In the genomic region with DNA sequence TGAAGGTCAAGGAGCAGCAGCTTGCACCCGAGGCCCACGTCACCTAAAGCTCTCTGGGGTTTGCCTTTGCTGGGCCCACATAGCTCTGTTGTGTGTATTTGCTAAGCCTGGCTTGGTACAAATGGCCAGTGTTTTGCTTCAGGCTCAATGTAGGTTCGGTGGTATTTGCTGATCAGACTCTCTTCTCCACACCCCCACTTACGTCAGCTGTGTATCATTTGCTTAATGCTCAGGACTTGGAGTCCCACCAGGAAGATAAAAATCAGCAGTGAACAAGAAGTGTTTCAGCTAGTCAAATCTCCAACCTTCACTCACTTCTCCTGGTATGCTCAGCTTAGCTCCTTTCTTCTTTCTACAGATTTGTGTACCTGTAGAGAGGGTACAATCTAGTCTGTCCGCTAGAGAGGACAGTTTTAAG, we compare ENCODE assay signal across 22 cellular contexts. TPM values are rescaled to one million over a fixed set of nuclear protein-coding genes. Genes with fewer than 3 reads are reported as not detected.
A peak's percentile ranks its signal among the peaks of the same experiment; 100 is the strongest.
DNase-seq lines count a peak whose midpoint lies in the region; ATAC-seq and TF ChIP-seq lines count a peak whose summit lies in the region.
"Had no signal": no experiment of that assay in that cellular context is flagged by ENCODE, and none has a peak within 500 bp of the region (broad histone marks: within the 10 kb centered on the region; RNA-seq: fewer than 3 reads in every experiment).

No MANE protein-coding gene starts in this region.

- no peaks in the 10 kb centered on the region for H3K4me1 ChIP-seq in breast epithelium
- peaks cover 8 to 40% (median 22%) of the 10 kb centered on the region in 4 donors for H3K4me1 ChIP-seq in stomach

- TF ChIP-seq EP300 in stomach (IDR thresholded peaks at IDR 0.05) = peak; percentile 44

- H3K36me3 ChIP-seq in breast epithelium (no peaks in the 10 kb centered on the region), stomach (no peaks in the 10 kb centered on the region)

- peaks cover 17 to 31% (median 22%) of the 10 kb centered on the region in 3 donors for H3K4me1 Mint-ChIP-seq in T-cell
- H3K4me1 Mint-ChIP-seq in stimulated activated naive CD8-positive, alpha-beta T cell treated with anti-CD3 and anti-CD28 coated beads, Interleukin-15, amount 100 ng/mL, for 72 hours = peaks cover 34% of the 10 kb centered on the region

- DNase-seq in EL (peak; percentile 15), breast epithelium (ENCODE audit: low spot score in 2 of 2) (peak in 1 of 2 donors; percentile 52), left lobe of liver (ENCODE audit: low spot score) (peak; percentile 84), stomach (peak; percentile 85), cortex of kidney (lab: John Stamatoyannopoulos, UW) (no peak), T-cell (no peak)
- no peak for DNase-seq in stimulated activated naive CD8-positive, alpha-beta T cell treated with anti-CD3 and anti-CD28 coated beads, Interleukin-15, amount 100 ng/mL, for 72 hours
- DNase-seq: activated CD8-positive, alpha-beta T cell treated with anti-CD3 and anti-CD28 coated beads for 36 hours; CD8-positive, alpha-beta memory T cell; dermis blood vessel endothelial cell; NCI-H2029 treated with DMSO at 0.1 percent for 48 hours; NCI-H524 treated with DMSO at 0.1 percent for 48 hours; nephron progenitor cell; PC-3; retina; stimulated activated CD4-positive, alpha-beta T cell treated with anti-CD3 and anti-CD28 coated beads, Interleukin-2, amount 100 ng/mL, for 24 hours had no signal

- no peak for TF ChIP-seq CTCF in breast epithelium (IDR thresholded peaks at IDR 0.05)
- TF ChIP-seq CTCF in stomach (IDR thresholded peaks at IDR 0.05) = no peak

- ATAC-seq in left lobe of liver (peak; percentile 67), HG02623 (IDR thresholded peaks at IDR 0.05; ENCODE audit: unreplicated experiment) (no peak), T-cell (replicated peaks in 1 of 4) (no peak)
- ATAC-seq in stimulated activated naive CD8-positive, alpha-beta T cell treated with anti-CD3 and anti-CD28 coated beads, Interleukin-15, amount 100 ng/mL, for 72 hours = no peak
- ATAC-seq: activated CD8-positive, alpha-beta T cell treated with anti-CD3 and anti-CD28 coated beads for 36 hours; activated T-helper 17 cell treated with anti-CD3 and anti-CD28 coated beads, Interleukin-2, amount 50 U/mL, for 72 hours; esophagus mucosa; GM12878; PC-3 had no signal

- TF ChIP-seq POLR2A in breast epithelium (IDR thresholded peaks at IDR 0.05) (no peak), stomach (IDR thresholded peaks at IDR 0.05) (no peak)

- H3K9me3 ChIP-seq in breast epithelium (no peaks in the 10 kb centered on the region), stomach (no peaks in the 10 kb centered on the region)

- no peaks in the 10 kb centered on the region for H3K36me3 Mint-ChIP-seq in T-cell
- H3K36me3 Mint-ChIP-seq: memory B cell had no signal

- H3K27ac Mint-ChIP-seq in T-cell = no peak overlapping the region
- H3K27ac Mint-ChIP-seq in stimulated activated naive CD8-positive, alpha-beta T cell treated with anti-CD3 and anti-CD28 coated beads, Interleukin-15, amount 100 ng/mL, for 72 hours = no peak overlapping the region
- H3K27ac Mint-ChIP-seq: activated CD8-positive, alpha-beta T cell treated with anti-CD3 and anti-CD28 coated beads for 36 hours; activated T-helper 17 cell treated with anti-CD3 and anti-CD28 coated beads, Interleukin-2, amount 50 U/mL, for 72 hours; memory B cell; nephron progenitor cell had no signal

- H3K27me3 Mint-ChIP-seq in T-cell = peaks cover 8 to 9% of the 10 kb centered on the region in 2 donors
- no peaks in the 10 kb centered on the region for H3K27me3 Mint-ChIP-seq in stimulated activated naive CD8-positive, alpha-beta T cell treated with anti-CD3 and anti-CD28 coated beads, Interleukin-15, amount 100 ng/mL, for 72 hours

- WGBS in stomach, 5 donors = 30 to 52% (median 44%) methylated on average over 5 of the region's 5 CpGs

- H3K4me3 ChIP-seq in breast epithelium (no peak overlapping the region), stomach (no peak overlapping the region)
- H3K4me3 ChIP-seq: GM12878 had no signal

- H3K27ac ChIP-seq in breast epithelium (peak overlapping the region; percentile 62 to 72), stomach (peak overlapping the region; percentile 67 to 99 (median 96))

- H3K9me3 Mint-ChIP-seq in T-cell = no peaks in the 10 kb centered on the region
- H3K9me3 Mint-ChIP-seq in stimulated activated naive CD8-positive, alpha-beta T cell treated with anti-CD3 and anti-CD28 coated beads, Interleukin-15, amount 100 ng/mL, for 72 hours = no peaks in the 10 kb centered on the region
- H3K9me3 Mint-ChIP-seq: activated CD8-positive, alpha-beta T cell treated with anti-CD3 and anti-CD28 coated beads for 36 hours; activated T-helper 17 cell treated with anti-CD3 and anti-CD28 coated beads, Interleukin-2, amount 50 U/mL, for 72 hours; CD8-positive, alpha-beta memory T cell; memory B cell; nephron progenitor cell had no signal

- no peak overlapping the region for H3K4me3 Mint-ChIP-seq in T-cell
- no peak overlapping the region for H3K4me3 Mint-ChIP-seq in stimulated activated naive CD8-positive, alpha-beta T cell treated with anti-CD3 and anti-CD28 coated beads, Interleukin-15, amount 100 ng/mL, for 72 hours
- H3K4me3 Mint-ChIP-seq: activated CD8-positive, alpha-beta T cell treated with anti-CD3 and anti-CD28 coated beads for 36 hours; activated T-helper 17 cell treated with anti-CD3 and anti-CD28 coated beads, Interleukin-2, amount 50 U/mL, for 72 hours; CD8-positive, alpha-beta memory T cell; memory B cell; nephron progenitor cell had no signal

- no peaks in the 10 kb centered on the region for H3K27me3 ChIP-seq in breast epithelium
- H3K27me3 ChIP-seq in stomach = no peaks in the 10 kb centered on the region

- POLR2A ChIA-PET in T-cell (lab: Charles Lee) = no interaction called here

- CTCF ChIA-PET in T-cell (lab: Charles Lee) = interaction anchor here (0.6 to 1.7 kb wide), 5 partner anchors 10 to 139 kb away, joined by 3 to 5 read pairs (median 4); no protein-coding TSS in a partner anchor

- intact Hi-C loops in breast epithelium (cut with DNase I; ENCODE audit: low total_unique reads) (no loop called here), stomach (cut with DNase I; ENCODE audit: low total_unique reads) (loop anchor here (10.0 kb wide), 2 partner anchors 143 to 203 kb away; no protein-coding TSS in a partner anchor)

RNA-seq across cellular contexts. Expression of a gene that starts 4.8 kb away (rescaled TPM):
- total RNA-seq in breast epithelium (1 to 10 TPM; 1.6 to 4.3 (median 3.4) TPM), left lobe of liver (1.6 TPM), stomach (1 to 10 TPM in 1 of 5 donors, not detected in 4; 2.0 TPM), T-cell (1 to 10 TPM; 4.2 to 8.3 (median 5.6) TPM)
- 1 to 10 TPM; 1.7 to 3.2 (median 2.0) TPM for polyA plus RNA-seq in stomach

RNA-seq across cellular contexts. Expression of a gene that starts 21.9 kb away (rescaled TPM):
- 1 to 10 TPM in 1 of 3 donors, under 1 TPM in 1, not detected in 1; 0.33 to 1.4 TPM for total RNA-seq in breast epithelium
- 0.23 TPM for total RNA-seq in left lobe of liver
- total RNA-seq in stomach = under 1 TPM in 2 of 5 donors, not detected in 3; 0.18 to 0.89 TPM
- 1 to 10 TPM in 1 of 3 donors, under 1 TPM in 2; 0.44 to 1.0 (median 0.76) TPM for polyA plus RNA-seq in stomach
- 1 to 10 TPM; 1.2 to 2.2 (median 1.6) TPM for total RNA-seq in T-cell
- total RNA-seq: esophagus mucosa, H1, PC-3 had no signal

RNA-seq across cellular contexts. Expression of a gene that starts 41.0 kb away (rescaled TPM):
- total RNA-seq in breast epithelium = under 1 TPM in 2 of 3 donors, not detected in 1; 0.32 to 0.33 TPM
- total RNA-seq in left lobe of liver = 0.25 TPM
- total RNA-seq in stomach = under 1 TPM in 1 of 5 donors, not detected in 4; 0.55 TPM
- polyA plus RNA-seq in stomach = under 1 TPM in 1 of 3 donors, not detected in 2; 0.35 TPM
- total RNA-seq in T-cell = not detected
- total RNA-seq: activated CD8-positive, alpha-beta T cell treated with anti-CD3 and anti-CD28 coated beads for 36 hours; activated T-helper 17 cell treated with anti-CD3 and anti-CD28 coated beads, Interleukin-2, amount 50 U/mL, for 72 hours; CD8-positive, alpha-beta memory T cell; dermis blood vessel endothelial cell; esophagus mucosa; H1; PC-3 had no signal
- polyA plus RNA-seq: CD8-positive, alpha-beta memory T cell; H1 had no signal

Comparison
In these comparisons a context has a peak if more than half of its experiments do, and no peak if none do; other contexts are left out.
1. DNase-seq: peak in EL (single experiment), left lobe of liver (single experiment) and stomach (single experiment); none in cortex of kidney (single experiment), T-cell (0 of 34) and stimulated activated naive CD8-positive, alpha-beta T cell treated with anti-CD3 and anti-CD28 coated beads, Interleukin-15, amount 100 ng/mL, for 72 hours (0 of 2).